Comparison of ENCODE assay signal across 1 cellular context in genomic region chr17:933168-934083, GRCh38.
TF ChIP-seq lines count a peak whose summit lies in the region.

No MANE protein-coding gene starts in this region.

TF ChIP-seq in HEK293, 187 proteins besides CTCF, POLR2A, EP300 and RAD21 (continued from another document and continues in another):
- TF ChIP-seq, protein P1, sequence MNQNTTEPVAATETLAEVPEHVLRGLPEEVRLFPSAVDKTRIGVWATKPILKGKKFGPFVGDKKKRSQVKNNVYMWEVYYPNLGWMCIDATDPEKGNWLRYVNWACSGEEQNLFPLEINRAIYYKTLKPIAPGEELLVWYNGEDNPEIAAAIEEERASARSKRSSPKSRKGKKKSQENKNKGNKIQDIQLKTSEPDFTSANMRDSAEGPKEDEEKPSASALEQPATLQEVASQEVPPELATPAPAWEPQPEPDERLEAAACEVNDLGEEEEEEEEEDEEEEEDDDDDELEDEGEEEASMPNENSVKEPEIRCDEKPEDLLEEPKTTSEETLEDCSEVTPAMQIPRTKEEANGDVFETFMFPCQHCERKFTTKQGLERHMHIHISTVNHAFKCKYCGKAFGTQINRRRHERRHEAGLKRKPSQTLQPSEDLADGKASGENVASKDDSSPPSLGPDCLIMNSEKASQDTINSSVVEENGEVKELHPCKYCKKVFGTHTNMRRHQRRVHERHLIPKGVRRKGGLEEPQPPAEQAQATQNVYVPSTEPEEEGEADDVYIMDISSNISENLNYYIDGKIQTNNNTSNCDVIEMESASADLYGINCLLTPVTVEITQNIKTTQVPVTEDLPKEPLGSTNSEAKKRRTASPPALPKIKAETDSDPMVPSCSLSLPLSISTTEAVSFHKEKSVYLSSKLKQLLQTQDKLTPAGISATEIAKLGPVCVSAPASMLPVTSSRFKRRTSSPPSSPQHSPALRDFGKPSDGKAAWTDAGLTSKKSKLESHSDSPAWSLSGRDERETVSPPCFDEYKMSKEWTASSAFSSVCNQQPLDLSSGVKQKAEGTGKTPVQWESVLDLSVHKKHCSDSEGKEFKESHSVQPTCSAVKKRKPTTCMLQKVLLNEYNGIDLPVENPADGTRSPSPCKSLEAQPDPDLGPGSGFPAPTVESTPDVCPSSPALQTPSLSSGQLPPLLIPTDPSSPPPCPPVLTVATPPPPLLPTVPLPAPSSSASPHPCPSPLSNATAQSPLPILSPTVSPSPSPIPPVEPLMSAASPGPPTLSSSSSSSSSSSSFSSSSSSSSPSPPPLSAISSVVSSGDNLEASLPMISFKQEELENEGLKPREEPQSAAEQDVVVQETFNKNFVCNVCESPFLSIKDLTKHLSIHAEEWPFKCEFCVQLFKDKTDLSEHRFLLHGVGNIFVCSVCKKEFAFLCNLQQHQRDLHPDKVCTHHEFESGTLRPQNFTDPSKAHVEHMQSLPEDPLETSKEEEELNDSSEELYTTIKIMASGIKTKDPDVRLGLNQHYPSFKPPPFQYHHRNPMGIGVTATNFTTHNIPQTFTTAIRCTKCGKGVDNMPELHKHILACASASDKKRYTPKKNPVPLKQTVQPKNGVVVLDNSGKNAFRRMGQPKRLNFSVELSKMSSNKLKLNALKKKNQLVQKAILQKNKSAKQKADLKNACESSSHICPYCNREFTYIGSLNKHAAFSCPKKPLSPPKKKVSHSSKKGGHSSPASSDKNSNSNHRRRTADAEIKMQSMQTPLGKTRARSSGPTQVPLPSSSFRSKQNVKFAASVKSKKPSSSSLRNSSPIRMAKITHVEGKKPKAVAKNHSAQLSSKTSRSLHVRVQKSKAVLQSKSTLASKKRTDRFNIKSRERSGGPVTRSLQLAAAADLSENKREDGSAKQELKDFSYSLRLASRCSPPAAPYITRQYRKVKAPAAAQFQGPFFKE (tag by site-specific recombination; IDR thresholded peaks at IDR 0.05; ENCODE audit: borderline replicate concordance) = no peak
- TF ChIP-seq ZNF664 (tag by site-specific recombination; IDR thresholded peaks at IDR 0.05) = peak; percentile 45; the same call in 1 of the 2 replicates
- no peak for TF ChIP-seq KLF7 (tag by site-specific recombination; IDR thresholded peaks at IDR 0.05; ENCODE audit: borderline replicate concordance)
- no peak for TF ChIP-seq ZNF529 (tag by site-specific recombination; IDR thresholded peaks at IDR 0.05; ENCODE audit: insufficient replicate concordance)
- no peak for TF ChIP-seq ZNF114 (tag by site-specific recombination; IDR thresholded peaks at IDR 0.05)
- TF ChIP-seq ZFHX2 (tag by site-specific recombination; conservative IDR thresholded peaks at IDR 0.05) = peak; percentile 98
- no peak for TF ChIP-seq ZNF792 (tag by site-specific recombination; IDR thresholded peaks at IDR 0.05)
- peak; percentile 94 for TF ChIP-seq ZNF324 (tag by site-specific recombination; IDR thresholded peaks at IDR 0.05)
- TF ChIP-seq ZNF23 (tag by site-specific recombination; IDR thresholded peaks at IDR 0.05; ENCODE audit: borderline replicate concordance) = no peak
- TF ChIP-seq, protein P2, sequence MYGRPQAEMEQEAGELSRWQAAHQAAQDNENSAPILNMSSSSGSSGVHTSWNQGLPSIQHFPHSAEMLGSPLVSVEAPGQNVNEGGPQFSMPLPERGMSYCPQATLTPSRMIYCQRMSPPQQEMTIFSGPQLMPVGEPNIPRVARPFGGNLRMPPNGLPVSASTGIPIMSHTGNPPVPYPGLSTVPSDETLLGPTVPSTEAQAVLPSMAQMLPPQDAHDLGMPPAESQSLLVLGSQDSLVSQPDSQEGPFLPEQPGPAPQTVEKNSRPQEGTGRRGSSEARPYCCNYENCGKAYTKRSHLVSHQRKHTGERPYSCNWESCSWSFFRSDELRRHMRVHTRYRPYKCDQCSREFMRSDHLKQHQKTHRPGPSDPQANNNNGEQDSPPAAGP (tag by site-specific recombination; IDR thresholded peaks at IDR 0.05) = peak; percentile 73
- no peak for TF ChIP-seq ZNF791 (tag by site-specific recombination; IDR thresholded peaks at IDR 0.05)
- 0 out of 2 replicates have a peak, but pooled peaks have one; percentile 7 for TF ChIP-seq ZSCAN4 (tag by site-specific recombination; IDR thresholded peaks at IDR 0.05)
- TF ChIP-seq ZNF544 (tag by site-specific recombination; IDR thresholded peaks at IDR 0.05) = no peak
- no peak for TF ChIP-seq ZNF580 (tag by site-specific recombination; IDR thresholded peaks at IDR 0.05)
- TF ChIP-seq ZBTB17 (tag by site-specific recombination; IDR thresholded peaks at IDR 0.05) = peak; percentile 75
- TF ChIP-seq ZBTB1 (tag by site-specific recombination; IDR thresholded peaks at IDR 0.05) = 0 out of 2 replicates have a peak, but pooled peaks have one; percentile 31
- TF ChIP-seq GLIS2 (tag by site-specific recombination; IDR thresholded peaks at IDR 0.05) = peak; percentile 75; the same call in 1 of the 2 replicates
- no peak for TF ChIP-seq ZSCAN18 (tag by site-specific recombination; IDR thresholded peaks at IDR 0.05)
- peak; percentile 51; the same call in 1 of the 2 replicates for TF ChIP-seq ZNF518A (tag by site-specific recombination; conservative IDR thresholded peaks at IDR 0.05; ENCODE audit: low read depth)
- TF ChIP-seq ZNF747 (tag by site-specific recombination; IDR thresholded peaks at IDR 0.05) = no peak
- TF ChIP-seq ZSCAN16 (tag by site-specific recombination; IDR thresholded peaks at IDR 0.05) = no peak
- peak; percentile 79 for TF ChIP-seq PRDM4 (tag by site-specific recombination; IDR thresholded peaks at IDR 0.05)
- TF ChIP-seq ZNF146 (tag by site-specific recombination; IDR thresholded peaks at IDR 0.05) = peak; percentile 10
- TF ChIP-seq KLF10 (tag by site-specific recombination; IDR thresholded peaks at IDR 0.05) = 0 out of 2 replicates have a peak, but pooled peaks have one; percentile 53
- TF ChIP-seq ZNF704 (tag by site-specific recombination; IDR thresholded peaks at IDR 0.05) = no peak
- peak; percentile 91; the same call in 1 of the 2 replicates for TF ChIP-seq ZNF701 (tag by site-specific recombination; IDR thresholded peaks at IDR 0.05)
- no peak for TF ChIP-seq ZNF76 (tag by site-specific recombination; IDR thresholded peaks at IDR 0.05; ENCODE audit: borderline replicate concordance, low read depth)
- TF ChIP-seq ZNF2 (tag by site-specific recombination; IDR thresholded peaks at IDR 0.05) = peak; percentile 70; the same call in 1 of the 2 replicates
- TF ChIP-seq ZFP3 (tag by site-specific recombination; IDR thresholded peaks at IDR 0.05; ENCODE audit: low read depth) = no peak
- TF ChIP-seq OVOL3 (tag by site-specific recombination; IDR thresholded peaks at IDR 0.05) = 0 out of 2 replicates have a peak, but pooled peaks have one; percentile 55
- 0 out of 2 replicates have a peak, but pooled peaks have one; percentile 14 for TF ChIP-seq ZNF155 (tag by site-specific recombination; IDR thresholded peaks at IDR 0.05)
- TF ChIP-seq ZNF600 (tag by site-specific recombination; IDR thresholded peaks at IDR 0.05) = peak; percentile 100
- TF ChIP-seq ZNF280D (tag by site-specific recombination; IDR thresholded peaks at IDR 0.05) = peak; percentile 56; the same call in 1 of the 2 replicates
- peak; percentile 100 for TF ChIP-seq GLIS1 (tag by site-specific recombination; IDR thresholded peaks at IDR 0.05)
- peak; percentile 74; the same call in 1 of the 2 replicates for TF ChIP-seq ZNF391 (tag by site-specific recombination; IDR thresholded peaks at IDR 0.05; ENCODE audit: borderline replicate concordance, low read depth)
